Comparison of ENCODE assay signal across 1 cellular context in genomic region chr12:130357729-130358330, GRCh38.
TF ChIP-seq lines count a peak whose summit lies in the region.

No MANE protein-coding gene starts in this region.

TF ChIP-seq in IMR-90, 13 proteins besides CTCF, POLR2A, EP300 and RAD21:
- TF ChIP-seq MAFK (IDR thresholded peaks at IDR 0.05; ENCODE audit: low read depth, low read length) = no peak
- TF ChIP-seq MXI1 (IDR thresholded peaks at IDR 0.05; ENCODE audit: borderline replicate concordance, low read depth, low read length) = no peak
- no peak for TF ChIP-seq CHD1 (IDR thresholded peaks at IDR 0.05; ENCODE audit: low read depth, low read length)
- peak; percentile 75 for TF ChIP-seq CEBPB (IDR thresholded peaks at IDR 0.05; ENCODE audit: low read depth, low read length)
- TF ChIP-seq MAZ (IDR thresholded peaks at IDR 0.05; ENCODE audit: borderline replicate concordance, low read depth, low read length) = no peak
